In the genomic region with DNA sequence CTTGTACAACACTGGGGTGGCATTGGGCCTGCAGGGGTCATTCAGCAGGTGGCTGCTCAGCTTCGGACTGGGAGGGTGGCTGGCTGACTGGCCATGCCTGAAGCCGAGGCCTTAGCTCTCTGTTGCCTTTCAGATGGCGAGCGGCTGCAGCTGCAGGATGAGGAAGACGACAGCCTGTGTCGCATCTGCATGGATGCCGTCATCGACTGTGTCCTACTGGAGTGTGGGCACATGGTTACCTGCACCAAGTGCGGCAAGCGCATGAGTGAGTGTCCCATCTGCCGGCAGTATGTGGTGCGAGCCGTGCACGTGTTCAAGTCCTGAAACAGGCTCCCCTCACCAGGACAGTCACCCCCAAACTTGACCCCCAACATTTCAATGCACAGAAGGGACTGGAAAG, we compare ENCODE assay signal across 1 cellular context.
TF ChIP-seq lines count a peak whose summit lies in the region.

No MANE protein-coding gene starts in this region.

TF ChIP-seq in IMR-90, 13 proteins besides CTCF, POLR2A, EP300 and RAD21 (continued from another document):
- TF ChIP-seq, protein P1, sequence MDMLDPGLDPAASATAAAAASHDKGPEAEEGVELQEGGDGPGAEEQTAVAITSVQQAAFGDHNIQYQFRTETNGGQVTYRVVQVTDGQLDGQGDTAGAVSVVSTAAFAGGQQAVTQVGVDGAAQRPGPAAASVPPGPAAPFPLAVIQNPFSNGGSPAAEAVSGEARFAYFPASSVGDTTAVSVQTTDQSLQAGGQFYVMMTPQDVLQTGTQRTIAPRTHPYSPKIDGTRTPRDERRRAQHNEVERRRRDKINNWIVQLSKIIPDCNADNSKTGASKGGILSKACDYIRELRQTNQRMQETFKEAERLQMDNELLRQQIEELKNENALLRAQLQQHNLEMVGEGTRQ (IDR thresholded peaks at IDR 0.05; ENCODE audit: low read depth, low read length): no peak
- TF ChIP-seq MAZ (IDR thresholded peaks at IDR 0.05; ENCODE audit: borderline replicate concordance, low read depth, low read length) (no peak), CEBPB (IDR thresholded peaks at IDR 0.05; ENCODE audit: low read depth, low read length) (no peak), CHD1 (IDR thresholded peaks at IDR 0.05; ENCODE audit: low read depth, low read length) (no peak), MXI1 (IDR thresholded peaks at IDR 0.05; ENCODE audit: borderline replicate concordance, low read depth, low read length) (no peak), BHLHE40 (IDR thresholded peaks at IDR 0.05; ENCODE audit: low read depth, low read length) (no peak), MAFK (IDR thresholded peaks at IDR 0.05; ENCODE audit: low read depth, low read length) (no peak), NFE2L2 (IDR thresholded peaks at IDR 0.05; ENCODE audit: low read depth, low read length) (no peak), RCOR1 (IDR thresholded peaks at IDR 0.05; ENCODE audit: insufficient replicate concordance, low read length) (no peak), SMC3 (IDR thresholded peaks at IDR 0.05; ENCODE audit: low read depth, low read length) (no peak)
